Comparison of ENCODE assay signal across 1 cellular context in genomic region chr11:118714416-118714815, GRCh38.
TF ChIP-seq lines count a peak whose summit lies in the region.

No MANE protein-coding gene starts in this region.

TF ChIP-seq in K562, 482 proteins besides CTCF, POLR2A, EP300 and RAD21:
- peak; percentile 16; the same call in 1 of the 2 replicates for TF ChIP-seq TFAP4 (CRISPR knock-in tag; IDR thresholded peaks at IDR 0.05; ENCODE audit: borderline replicate concordance)
TF ChIP-seq in K562: peak in this region for 1; not testable (repeated sequence) for 481.
